12 cellular contexts compared by ENCODE assay signal in the genomic region with DNA sequence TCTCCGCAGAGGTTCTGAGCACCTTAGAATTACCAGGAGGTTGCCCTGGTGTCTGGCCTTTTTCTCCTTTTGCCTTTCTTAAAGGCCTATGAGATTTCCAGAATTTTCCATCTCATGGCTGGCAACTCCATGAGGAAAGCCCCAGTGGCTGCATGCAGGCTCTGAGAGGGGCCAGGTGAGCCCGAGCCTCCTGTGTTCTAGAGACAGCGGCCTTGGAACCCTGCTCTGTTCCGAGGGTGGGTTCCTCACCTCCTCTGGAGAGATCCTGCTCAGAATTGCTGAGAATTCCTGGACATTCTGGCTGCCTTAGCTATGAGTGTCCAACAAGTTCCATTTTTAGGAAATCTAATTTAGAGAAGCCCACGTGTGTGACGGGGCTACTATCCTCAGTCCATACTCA. TPM values are rescaled to one million over a fixed set of nuclear protein-coding genes. Genes with fewer than 3 reads are reported as not detected.
A peak's percentile ranks its signal among the peaks of the same experiment; 100 is the strongest.
DNase-seq lines count a peak whose midpoint lies in the region; ATAC-seq and TF ChIP-seq lines count a peak whose summit lies in the region.
"Had no signal": no experiment of that assay in that cellular context is flagged by ENCODE, and none has a peak within 500 bp of the region (broad histone marks: within the 10 kb centered on the region; RNA-seq: fewer than 3 reads in every experiment).

No MANE protein-coding gene starts in this region.

- peaks cover 8% of the 10 kb centered on the region for H3K27me3 Mint-ChIP-seq in glutamatergic neuron (ENCODE audit: unreplicated experiment)
- H3K27me3 Mint-ChIP-seq in stimulated activated naive CD8-positive, alpha-beta T cell treated with anti-CD3 and anti-CD28 coated beads, Interleukin-15, amount 100 ng/mL, for 72 hours: peaks cover 7% of the 10 kb centered on the region

- peak; percentile 16 for DNase-seq in activated effector memory CD4-positive, alpha-beta T cell treated with anti-CD3 and anti-CD28 coated beads, Interleukin-2, amount 50 U/mL, for 16 hours
- DNase-seq in activated effector memory CD4-positive, alpha-beta T cell treated with Interleukin-2 at 50 U/mL for 16 hours: no peak
- DNase-seq in islet precursor cell (peak; percentile 38), posterior vena cava (ENCODE audit: low spot score) (peak; percentile 60), glutamatergic neuron (no peak), NOMO-1 treated with DMSO at 0.1 percent for 48 hours (lab: John Stamatoyannopoulos, UW; ENCODE audit: unreplicated experiment) (no peak)
- no peak for DNase-seq in stimulated activated naive CD8-positive, alpha-beta T cell treated with anti-CD3 and anti-CD28 coated beads, Interleukin-15, amount 100 ng/mL, for 72 hours
- DNase-seq: 8988T, COR-L47, GDM1, PC-3 had no signal

- no peak overlapping the region for H3K27ac Mint-ChIP-seq in glutamatergic neuron (ENCODE audit: unreplicated experiment)
- peak overlapping the region in 1 of 2 donors; percentile 19 for H3K27ac Mint-ChIP-seq in stimulated activated naive CD8-positive, alpha-beta T cell treated with anti-CD3 and anti-CD28 coated beads, Interleukin-15, amount 100 ng/mL, for 72 hours

- H3K4me3 Mint-ChIP-seq in glutamatergic neuron (ENCODE audit: unreplicated experiment): no peak overlapping the region
- H3K4me3 Mint-ChIP-seq in stimulated activated naive CD8-positive, alpha-beta T cell treated with anti-CD3 and anti-CD28 coated beads, Interleukin-15, amount 100 ng/mL, for 72 hours: no peak overlapping the region

- no peaks in the 10 kb centered on the region for H3K36me3 Mint-ChIP-seq in glutamatergic neuron (ENCODE audit: unreplicated experiment)

- peaks cover 2% of the 10 kb centered on the region for H3K9me3 Mint-ChIP-seq in glutamatergic neuron (ENCODE audit: unreplicated experiment)
- H3K9me3 Mint-ChIP-seq in stimulated activated naive CD8-positive, alpha-beta T cell treated with anti-CD3 and anti-CD28 coated beads, Interleukin-15, amount 100 ng/mL, for 72 hours: no peaks in the 10 kb centered on the region

- intact Hi-C loops in posterior vena cava (cut with DNase I): no loop called here

- ATAC-seq in stimulated activated naive CD8-positive, alpha-beta T cell treated with anti-CD3 and anti-CD28 coated beads, Interleukin-15, amount 100 ng/mL, for 72 hours: no peak
- no peak for ATAC-seq in GM18858 (IDR thresholded peaks at IDR 0.05; ENCODE audit: unreplicated experiment)

- H3K4me1 Mint-ChIP-seq in glutamatergic neuron (ENCODE audit: low read depth, unreplicated experiment): no peaks in the 10 kb centered on the region
- H3K4me1 Mint-ChIP-seq in stimulated activated naive CD8-positive, alpha-beta T cell treated with anti-CD3 and anti-CD28 coated beads, Interleukin-15, amount 100 ng/mL, for 72 hours: peaks cover 23% of the 10 kb centered on the region

- no peak for TF ChIP-seq CTCF in glutamatergic neuron (IDR thresholded peaks at IDR 0.05; ENCODE audit: partially characterized antibody, unreplicated experiment)

RNA-seq across cellular contexts. Expression of a gene that starts 35.7 kb away (rescaled TPM):
- total RNA-seq in posterior vena cava (10 to 100 TPM; 21.6 to 26.0 TPM), glutamatergic neuron (ENCODE audit: unreplicated experiment) (13.1 TPM)

Comparison
In these comparisons a context has a peak if more than half of its experiments do, and no peak if none do; other contexts are left out.
1. DNase-seq: peak in activated effector memory CD4-positive, alpha-beta T cell treated with anti-CD3 and anti-CD28 coated beads, Interleukin-2, amount 50 U/mL, for 16 hours (single experiment), islet precursor cell (single experiment) and posterior vena cava (single experiment); none in activated effector memory CD4-positive, alpha-beta T cell treated with Interleukin-2 at 50 U/mL for 16 hours (single experiment), glutamatergic neuron (single experiment), stimulated activated naive CD8-positive, alpha-beta T cell treated with anti-CD3 and anti-CD28 coated beads, Interleukin-15, amount 100 ng/mL, for 72 hours (0 of 2) and NOMO-1 treated with DMSO at 0.1 percent for 48 hours (single experiment).